ENCODE assay signal across 19 cellular contexts in the genomic region with DNA sequence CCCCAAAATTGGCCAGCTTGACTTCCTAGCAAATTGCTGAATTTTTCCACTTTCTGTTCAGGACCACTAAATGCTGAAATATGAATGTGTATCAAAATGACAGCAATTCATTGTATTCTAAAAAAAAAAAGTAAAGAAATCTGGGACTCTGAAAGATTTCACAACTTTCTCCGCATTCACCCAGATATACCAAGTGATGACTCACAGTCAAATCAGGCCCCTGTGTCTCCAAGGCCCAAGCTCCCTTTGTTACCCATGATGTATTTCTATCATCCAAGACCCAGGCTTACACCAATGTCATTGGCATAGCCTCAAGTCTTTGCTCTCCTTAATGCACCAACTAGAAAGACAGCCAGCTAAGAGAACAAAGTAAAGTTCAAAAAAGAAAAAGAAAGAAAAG.
DNase-seq lines count a peak whose midpoint lies in the region; ATAC-seq, FAIRE-seq and TF ChIP-seq lines count a peak whose summit lies in the region.
"Had no signal": no experiment of that assay in that cellular context is flagged by ENCODE, and none has a peak within 500 bp of the region (broad histone marks: within the 10 kb centered on the region; RNA-seq: fewer than 3 reads in every experiment).

No MANE protein-coding gene starts in this region.

- FAIRE-seq in bronchial epithelial cell (lab: Jason Lieb, UNC), result no peak
- FAIRE-seq: A204.1, GM12878, H1 had no signal

- in situ Hi-C loops in G401 (cut with HindIII; ENCODE audit: low sequenced_read_pairs), result no loop called here

- TF ChIP-seq CTCF in HEK293 (tag by site-specific recombination; IDR thresholded peaks at IDR 0.05) (no peak), bronchial epithelial cell (IDR thresholded peaks at IDR 0.05; ENCODE audit: insufficient read depth, low read length, severe bottlenecking) (no peak), fibroblast of the aortic adventitia (IDR thresholded peaks at IDR 0.05; ENCODE audit: insufficient read depth, low read length) (no peak), sigmoid colon (IDR thresholded peaks at IDR 0.05) (no peak)

- intact Hi-C loops in sigmoid colon (cut with DNase I), result no loop called here

- TF ChIP-seq POLR2A in sigmoid colon (IDR thresholded peaks at IDR 0.05), result no peak

- H3K4me3 ChIP-seq in HEK293 (ENCODE audit: low read depth, low read length) (no peak overlapping the region), bronchial epithelial cell (ENCODE audit: low read depth, low read length) (no peak overlapping the region), fibroblast of the aortic adventitia (ENCODE audit: low read depth, low read length) (no peak overlapping the region), sigmoid colon (no peak overlapping the region)
- H3K4me3 ChIP-seq: GM12878 had no signal

- no peak for TF ChIP-seq EP300 in sigmoid colon (IDR thresholded peaks at IDR 0.05)

- DNase-seq in bronchial epithelial cell (ENCODE audit: low read depth) (peak; percentile 35), fibroblast of the aortic adventitia (ENCODE audit: low read depth) (peak; percentile 63), renal cortical epithelial cell (ENCODE audit: low read depth) (peak; percentile 14), sigmoid colon (no peak), cortex of kidney (lab: John Stamatoyannopoulos, UW) (no peak), G401 (ENCODE audit: low spot score) (no peak)
- DNase-seq: BE2C, DMS79 treated with DMSO at 0.1 percent for 48 hours, NCI-H1694, NCI-H2081 treated with DMSO at 0.1 percent for 48 hours, NCI-H2171 treated with DMSO at 0.1 percent for 48 hours, NCI-H524 treated with DMSO at 0.1 percent for 48 hours, SHP77 had no signal

- CTCF ChIA-PET in HEK293 (lab: Yijun Ruan, JAX), result interaction anchor here (0.6 to 0.7 kb wide), 3 partner anchors 14 to 971 kb away, joined by 3 to 4 read pairs (median 4); no protein-coding TSS in a partner anchor

- no peaks in the 10 kb centered on the region for H3K4me1 ChIP-seq in HEK293 (ENCODE audit: control insufficient read depth, insufficient read depth, low read length)
- H3K4me1 ChIP-seq in sigmoid colon, result no peaks in the 10 kb centered on the region
- H3K4me1 ChIP-seq: BE2C had no signal

- WGBS in sigmoid colon, 2 donors, result 85 to 95% methylated on average over 1 of the region's 1 CpG

- POLR2A ChIA-PET in HEK293 (lab: Yijun Ruan, JAX), result no interaction called here

- ATAC-seq in HG02970 (IDR thresholded peaks at IDR 0.05; ENCODE audit: low FRiP score, unreplicated experiment), result no peak
- ATAC-seq: GM12878, HCT116 had no signal

- no peaks in the 10 kb centered on the region for H3K36me3 ChIP-seq in HEK293 (ENCODE audit: control insufficient read depth in 2 of 2, insufficient read depth in 1 of 2, low read length in 2 of 2)
- no peaks in the 10 kb centered on the region for H3K36me3 ChIP-seq in bronchial epithelial cell (ENCODE audit: control insufficient read depth, insufficient read depth, low read length)
- H3K36me3 ChIP-seq in sigmoid colon, result no peaks in the 10 kb centered on the region
- H3K36me3 ChIP-seq: BE2C had no signal

- no peaks in the 10 kb centered on the region for H3K9me3 ChIP-seq in HEK293 (ENCODE audit: control insufficient read depth, insufficient read depth, low read depth, low read length)
- H3K9me3 ChIP-seq in sigmoid colon, result peaks cover 0 to 3% (median under 1%) of the 10 kb centered on the region in 4 donors
- H3K9me3 ChIP-seq: BE2C had no signal

- no peak overlapping the region for H3K27ac ChIP-seq in HEK293 (ENCODE audit: extremely low read depth, low read depth, low read length)
- no peak overlapping the region for H3K27ac ChIP-seq in sigmoid colon

- H3K27me3 ChIP-seq in bronchial epithelial cell (ENCODE audit: control insufficient read depth, insufficient read depth, low read length) (peaks cover 1% of the 10 kb centered on the region), sigmoid colon (no peaks in the 10 kb centered on the region)
- H3K27me3 ChIP-seq: BE2C had no signal

TF ChIP-seq in HEK293, 187 proteins besides CTCF, POLR2A, EP300 and RAD21:
- TF ChIP-seq, protein P1, sequence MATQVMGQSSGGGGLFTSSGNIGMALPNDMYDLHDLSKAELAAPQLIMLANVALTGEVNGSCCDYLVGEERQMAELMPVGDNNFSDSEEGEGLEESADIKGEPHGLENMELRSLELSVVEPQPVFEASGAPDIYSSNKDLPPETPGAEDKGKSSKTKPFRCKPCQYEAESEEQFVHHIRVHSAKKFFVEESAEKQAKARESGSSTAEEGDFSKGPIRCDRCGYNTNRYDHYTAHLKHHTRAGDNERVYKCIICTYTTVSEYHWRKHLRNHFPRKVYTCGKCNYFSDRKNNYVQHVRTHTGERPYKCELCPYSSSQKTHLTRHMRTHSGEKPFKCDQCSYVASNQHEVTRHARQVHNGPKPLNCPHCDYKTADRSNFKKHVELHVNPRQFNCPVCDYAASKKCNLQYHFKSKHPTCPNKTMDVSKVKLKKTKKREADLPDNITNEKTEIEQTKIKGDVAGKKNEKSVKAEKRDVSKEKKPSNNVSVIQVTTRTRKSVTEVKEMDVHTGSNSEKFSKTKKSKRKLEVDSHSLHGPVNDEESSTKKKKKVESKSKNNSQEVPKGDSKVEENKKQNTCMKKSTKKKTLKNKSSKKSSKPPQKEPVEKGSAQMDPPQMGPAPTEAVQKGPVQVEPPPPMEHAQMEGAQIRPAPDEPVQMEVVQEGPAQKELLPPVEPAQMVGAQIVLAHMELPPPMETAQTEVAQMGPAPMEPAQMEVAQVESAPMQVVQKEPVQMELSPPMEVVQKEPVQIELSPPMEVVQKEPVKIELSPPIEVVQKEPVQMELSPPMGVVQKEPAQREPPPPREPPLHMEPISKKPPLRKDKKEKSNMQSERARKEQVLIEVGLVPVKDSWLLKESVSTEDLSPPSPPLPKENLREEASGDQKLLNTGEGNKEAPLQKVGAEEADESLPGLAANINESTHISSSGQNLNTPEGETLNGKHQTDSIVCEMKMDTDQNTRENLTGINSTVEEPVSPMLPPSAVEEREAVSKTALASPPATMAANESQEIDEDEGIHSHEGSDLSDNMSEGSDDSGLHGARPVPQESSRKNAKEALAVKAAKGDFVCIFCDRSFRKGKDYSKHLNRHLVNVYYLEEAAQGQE (tag by site-specific recombination; IDR thresholded peaks at IDR 0.05), result no peak
- TF ChIP-seq ZNF112 (tag by site-specific recombination; IDR thresholded peaks at IDR 0.05) (peak; percentile 88), ZNF416 (tag by site-specific recombination; IDR thresholded peaks at IDR 0.05) (no peak)

Comparison
In these comparisons a context has a peak if more than half of its experiments do, and no peak if none do; other contexts are left out.
1. DNase-seq: peak in bronchial epithelial cell (single experiment), fibroblast of the aortic adventitia (single experiment) and renal cortical epithelial cell (single experiment); none in sigmoid colon (single experiment), cortex of kidney (single experiment) and G401 (single experiment).